Comparison of ENCODE assay signal across 1 cellular context in the genomic region with DNA sequence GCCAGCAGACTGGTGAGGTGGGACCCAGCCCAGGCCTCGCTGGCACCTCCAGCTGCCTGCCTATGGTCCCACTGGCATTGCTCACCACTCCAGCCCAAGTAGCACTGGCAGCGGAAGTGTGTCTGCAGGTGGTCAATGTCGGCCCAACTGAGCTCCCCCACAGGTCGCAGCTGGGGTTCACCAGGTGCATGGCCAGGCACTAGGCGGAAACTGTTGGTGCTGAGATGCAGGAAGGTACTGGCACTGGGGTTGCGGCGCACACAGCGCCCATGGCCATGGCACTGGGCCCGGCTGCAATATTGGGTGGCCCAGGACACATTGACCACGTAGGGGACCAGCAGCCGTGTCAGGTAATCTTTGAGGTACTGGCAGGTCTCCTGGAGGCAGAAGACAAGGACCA.
TF ChIP-seq lines count a peak whose summit lies in the region.

No MANE protein-coding gene starts in this region.

TF ChIP-seq in HepG2, 621 proteins besides CTCF, POLR2A, EP300 and RAD21:
- TF ChIP-seq RBFOX2 (IDR thresholded peaks at IDR 0.05; ENCODE audit: low read depth, low read length) (peak; percentile 36), HNRNPL (IDR thresholded peaks at IDR 0.05; ENCODE audit: low read depth, low read length) (0 out of 2 replicates have a peak, but pooled peaks have one; percentile 39), AGO2 (optimal IDR thresholded peaks at IDR 0.05; ENCODE audit: low read depth, low read length) (peak; percentile 75), ZBTB7A (CRISPR knock-in tag; IDR thresholded peaks at IDR 0.05) (no peak)
- TF ChIP-seq, protein P1, sequence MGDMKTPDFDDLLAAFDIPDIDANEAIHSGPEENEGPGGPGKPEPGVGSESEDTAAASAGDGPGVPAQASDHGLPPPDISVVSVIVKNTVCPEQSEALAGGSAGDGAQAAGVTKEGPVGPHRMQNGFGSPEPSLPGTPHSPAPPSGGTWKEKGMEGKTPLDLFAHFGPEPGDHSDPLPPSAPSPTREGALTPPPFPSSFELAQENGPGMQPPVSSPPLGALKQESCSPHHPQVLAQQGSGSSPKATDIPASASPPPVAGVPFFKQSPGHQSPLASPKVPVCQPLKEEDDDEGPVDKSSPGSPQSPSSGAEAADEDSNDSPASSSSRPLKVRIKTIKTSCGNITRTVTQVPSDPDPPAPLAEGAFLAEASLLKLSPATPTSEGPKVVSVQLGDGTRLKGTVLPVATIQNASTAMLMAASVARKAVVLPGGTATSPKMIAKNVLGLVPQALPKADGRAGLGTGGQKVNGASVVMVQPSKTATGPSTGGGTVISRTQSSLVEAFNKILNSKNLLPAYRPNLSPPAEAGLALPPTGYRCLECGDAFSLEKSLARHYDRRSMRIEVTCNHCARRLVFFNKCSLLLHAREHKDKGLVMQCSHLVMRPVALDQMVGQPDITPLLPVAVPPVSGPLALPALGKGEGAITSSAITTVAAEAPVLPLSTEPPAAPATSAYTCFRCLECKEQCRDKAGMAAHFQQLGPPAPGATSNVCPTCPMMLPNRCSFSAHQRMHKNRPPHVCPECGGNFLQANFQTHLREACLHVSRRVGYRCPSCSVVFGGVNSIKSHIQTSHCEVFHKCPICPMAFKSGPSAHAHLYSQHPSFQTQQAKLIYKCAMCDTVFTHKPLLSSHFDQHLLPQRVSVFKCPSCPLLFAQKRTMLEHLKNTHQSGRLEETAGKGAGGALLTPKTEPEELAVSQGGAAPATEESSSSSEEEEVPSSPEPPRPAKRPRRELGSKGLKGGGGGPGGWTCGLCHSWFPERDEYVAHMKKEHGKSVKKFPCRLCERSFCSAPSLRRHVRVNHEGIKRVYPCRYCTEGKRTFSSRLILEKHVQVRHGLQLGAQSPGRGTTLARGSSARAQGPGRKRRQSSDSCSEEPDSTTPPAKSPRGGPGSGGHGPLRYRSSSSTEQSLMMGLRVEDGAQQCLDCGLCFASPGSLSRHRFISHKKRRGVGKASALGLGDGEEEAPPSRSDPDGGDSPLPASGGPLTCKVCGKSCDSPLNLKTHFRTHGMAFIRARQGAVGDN (CRISPR knock-in tag; IDR thresholded peaks at IDR 0.05), result 0 out of 2 replicates have a peak, but pooled peaks have one; percentile 32
- TF ChIP-seq, protein P2, sequence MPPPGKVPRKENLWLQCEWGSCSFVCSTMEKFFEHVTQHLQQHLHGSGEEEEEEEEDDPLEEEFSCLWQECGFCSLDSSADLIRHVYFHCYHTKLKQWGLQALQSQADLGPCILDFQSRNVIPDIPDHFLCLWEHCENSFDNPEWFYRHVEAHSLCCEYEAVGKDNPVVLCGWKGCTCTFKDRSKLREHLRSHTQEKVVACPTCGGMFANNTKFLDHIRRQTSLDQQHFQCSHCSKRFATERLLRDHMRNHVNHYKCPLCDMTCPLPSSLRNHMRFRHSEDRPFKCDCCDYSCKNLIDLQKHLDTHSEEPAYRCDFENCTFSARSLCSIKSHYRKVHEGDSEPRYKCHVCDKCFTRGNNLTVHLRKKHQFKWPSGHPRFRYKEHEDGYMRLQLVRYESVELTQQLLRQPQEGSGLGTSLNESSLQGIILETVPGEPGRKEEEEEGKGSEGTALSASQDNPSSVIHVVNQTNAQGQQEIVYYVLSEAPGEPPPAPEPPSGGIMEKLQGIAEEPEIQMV (CRISPR knock-in tag; IDR thresholded peaks at IDR 0.05; ENCODE audit: low read depth), result no peak
